ENCODE assay signal across 33 cellular contexts in genomic region chr16:62903961-62904502, GRCh38.
"Had no signal": no experiment of that assay in that cellular context is flagged by ENCODE, and none has a peak within 500 bp of the region (broad histone marks: within the 10 kb centered on the region; RNA-seq: fewer than 3 reads in every experiment).

No MANE protein-coding gene starts in this region.

- H3K27ac ChIP-seq: adrenal gland, body of pancreas, brain microvascular endothelial cell, breast epithelium, VCaP had no signal

- FAIRE-seq: astrocyte, TTC549 had no signal

- H3K4me3 ChIP-seq: adrenal gland, body of pancreas, breast epithelium had no signal

- DNase-seq: activated B cell treated with CpG ODN at 0.5 μM for 24 hours; activated CD4-positive, alpha-beta memory T cell treated with anti-CD3 and anti-CD28 coated beads for 36 hours; activated CD4-positive, alpha-beta T cell treated with anti-CD3 and anti-CD28 coated beads for 4 hours; activated CD4-positive, alpha-beta T cell treated with anti-CD3 and anti-CD28 coated beads, Interleukin-2, amount 10 ng/mL, durations not matched to agents 24 days and 14 days; activated CD4-positive, alpha-beta T cell treated with anti-CD3 and anti-CD28 coated beads, Interleukin-2, amount 50 U/mL, for 1 hour; activated CD4-positive, alpha-beta T cell treated with anti-CD3 and anti-CD28 coated beads, Interleukin-2, amount 50 U/mL, for 4 hours; activated CD4-positive, CD25-positive, alpha-beta regulatory T cell treated with anti-CD3 and anti-CD28 coated beads, Interleukin-2, amount 50 U/mL, for 72 hours; activated CD8-positive, alpha-beta memory T cell treated with anti-CD3 and anti-CD28 coated beads, Interleukin-2, amount 50 U/mL, for 4 hours; activated CD8-positive, alpha-beta T cell treated with anti-CD3 and anti-CD28 coated beads for 36 hours; activated effector memory CD4-positive, alpha-beta T cell treated with anti-CD3 and anti-CD28 coated beads, Interleukin-2, amount 50 U/mL, for 16 hours; activated gamma-delta T cell treated with Interleukin-2 at 50 U/mL for 16 hours; activated naive CD4-positive, alpha-beta T cell; activated naive CD4-positive, alpha-beta T cell treated with anti-CD3 and anti-CD28 coated beads for 36 hours; activated naive CD4-positive, alpha-beta T cell treated with anti-CD3 and anti-CD28 coated beads, Interleukin-2, amount 50 U/mL, for 16 hours; activated naive CD8-positive, alpha-beta T cell treated with anti-CD3 and anti-CD28 coated beads for 36 hours; activated T-cell treated with anti-CD3 and anti-CD28 coated beads for 4 hours; activated T-cell treated with anti-CD3 and anti-CD28 coated beads, Interleukin-2, amount 50 U/mL, for 1 hour; activated T-cell treated with anti-CD3 and anti-CD28 coated beads, Interleukin-2, amount 50 U/mL, for 4 hours; activated T-cell treated with anti-CD3 and anti-CD28 coated beads, Interleukin-2, amount 50 U/mL, for 72 hours; adrenal gland; amniotic stem cell; aorta; body of pancreas; brain microvascular endothelial cell; central memory CD4-positive, alpha-beta T cell; T-helper 2 cell; T-helper 9 cell had no signal

- ATAC-seq: activated CD8-positive, alpha-beta T cell treated with anti-CD3 and anti-CD28 coated beads for 36 hours; activated naive CD4-positive, alpha-beta T cell treated with anti-CD3 and anti-CD28 coated beads, Interleukin-2, amount 50 U/mL, for 72 hours; activated T-cell treated with anti-CD3 and anti-CD28 coated beads, Interleukin-2, amount 50 U/mL, for 4 hours; activated T-cell treated with anti-CD3 and anti-CD28 coated beads, Interleukin-2, amount 50 U/mL, for 72 hours; activated T-helper 17 cell treated with anti-CD3 and anti-CD28 coated beads, Interleukin-2, amount 50 U/mL, for 72 hours; body of pancreas had no signal

- H3K27me3 ChIP-seq: adrenal gland, body of pancreas, brain microvascular endothelial cell, breast epithelium had no signal

- H3K36me3 ChIP-seq: adrenal gland, brain microvascular endothelial cell, breast epithelium had no signal

- H3K4me1 ChIP-seq: adrenal gland, body of pancreas, breast epithelium had no signal

- H3K9me3 ChIP-seq: adrenal gland, body of pancreas, breast epithelium had no signal
